In genomic region chr6:26202811-26203583, GRCh38 we compare ENCODE assay signal across 10 cellular contexts.
DNase-seq lines count a peak whose midpoint lies in the region; ATAC-seq and TF ChIP-seq lines count a peak whose summit lies in the region.
"Had no signal": no experiment of that assay in that cellular context is flagged by ENCODE, and none has a peak within 500 bp of the region (broad histone marks: within the 10 kb centered on the region; RNA-seq: fewer than 3 reads in every experiment).

No MANE protein-coding gene starts in this region.

- TF ChIP-seq CTCF in 22Rv1 (IDR thresholded peaks at IDR 0.05) = no peak
- TF ChIP-seq CTCF in DND-41 (IDR thresholded peaks at IDR 0.05; ENCODE audit: borderline replicate concordance, extremely low read depth, low read length, poor library complexity, severe bottlenecking) = no peak

- peaks cover 2% of the 10 kb centered on the region; the same call in 1 of the 2 replicates for H4K20me1 ChIP-seq in DND-41 (ENCODE audit: insufficient read depth, low read length)

- peaks cover 57% of the 10 kb centered on the region for H3K4me1 ChIP-seq in DND-41 (ENCODE audit: insufficient read depth, low read length)

- H3K9ac ChIP-seq in DND-41 (ENCODE audit: low read depth, low read length) = peak overlapping the region; percentile 84
- H3K9ac ChIP-seq in SK-N-MC (ENCODE audit: insufficient read length) = peak overlapping the region; percentile 65

- H3K79me2 ChIP-seq in DND-41 (ENCODE audit: insufficient read depth, low read length) = peaks cover 49% of the 10 kb centered on the region

- no peaks in the 10 kb centered on the region for H3K27me3 ChIP-seq in DND-41 (ENCODE audit: insufficient read depth, low read length, poor library complexity)

- H3K9me3 ChIP-seq in DND-41 (ENCODE audit: insufficient read depth, low read length, severe bottlenecking) (no peaks in the 10 kb centered on the region), SK-N-MC (ENCODE audit: low read depth, low read length) (no peaks in the 10 kb centered on the region), iPS-18c (ENCODE audit: control insufficient read depth, insufficient read depth, low read length) (no peaks in the 10 kb centered on the region)
- H3K9me3 ChIP-seq: esophagus muscularis mucosa had no signal

- no peak overlapping the region for H2AFZ ChIP-seq in DND-41 (ENCODE audit: low read depth, low read length)

- no peak for DNase-seq in DND-41
- DNase-seq in SK-N-MC (ENCODE audit: low read depth, low spot score) = no peak
- no peak for DNase-seq in hippocampal formation (lab: John Stamatoyannopoulos, UW)
- no peak for DNase-seq in left colon
- no peak for DNase-seq in SHP77 treated with DMSO at 0.1 percent for 48 hours (lab: John Stamatoyannopoulos, UW)
- DNase-seq: DMS 273 treated with DMSO at 0.1 percent for 48 hours had no signal

- no peaks in the 10 kb centered on the region; the same call in 1 of the 2 replicates for H3K36me3 ChIP-seq in DND-41 (ENCODE audit: insufficient read depth, low read length)
- no peaks in the 10 kb centered on the region for H3K36me3 ChIP-seq in SK-N-MC (ENCODE audit: insufficient read depth, low read length)
- H3K36me3 ChIP-seq: esophagus muscularis mucosa had no signal

- intact Hi-C loops in left colon (cut with DNase I, micrococcal nuclease) = loop anchor here in 1 of 2 donors (10.0 kb wide), 1 partner anchor 178 kb away; a partner anchor contains a TSS

- H3K27ac ChIP-seq in 22Rv1 (peak overlapping the region; percentile 100), DND-41 (ENCODE audit: low read length) (peak overlapping the region; percentile 100), SK-N-MC (peak overlapping the region; percentile 96)

- peak overlapping the region; percentile 63 for H3K4me2 ChIP-seq in DND-41 (ENCODE audit: insufficient read depth, low read length)

- ATAC-seq in DND-41 (ENCODE audit: insufficient read depth, low read depth) = no peak
- ATAC-seq in GM21390 (IDR thresholded peaks at IDR 0.05; ENCODE audit: unreplicated experiment) = no peak
- ATAC-seq in left colon = no peak

- H3K4me3 ChIP-seq in DND-41 (ENCODE audit: low read depth in 1 of 2, low read length in 2 of 2) = no peak overlapping the region
- no peak overlapping the region for H3K4me3 ChIP-seq in SK-N-MC
- peak overlapping the region; percentile 57; the same call in 1 of the 2 replicates for H3K4me3 ChIP-seq in iPS-18c (ENCODE audit: insufficient read depth, low read depth, low read length)
